ENCODE assay signal across 9 cellular contexts in genomic region chr11:119318240-119319135, GRCh38. TPM values are rescaled to one million over a fixed set of nuclear protein-coding genes. Genes with fewer than 3 reads are reported as not detected.
DNase-seq lines count a peak whose midpoint lies in the region; ATAC-seq and TF ChIP-seq lines count a peak whose summit lies in the region.
"Had no signal": no experiment of that assay in that cellular context is flagged by ENCODE, and none has a peak within 500 bp of the region (broad histone marks: within the 10 kb centered on the region; RNA-seq: fewer than 3 reads in every experiment).

No MANE protein-coding gene starts in this region.

- H3K4me3 ChIP-seq in HL-60 (replicated peaks; ENCODE audit: insufficient read depth, low read length) (no peak overlapping the region), stomach smooth muscle (ENCODE audit: low read length in 2 of 2) (peak overlapping the region; percentile 63 to 74)

- H3K27ac ChIP-seq in HL-60 (replicated peaks), result peak overlapping the region; percentile 39
- H3K27ac ChIP-seq in stomach smooth muscle (ENCODE audit: low read length), result peak overlapping the region; percentile 99

- DNase-seq in CD1c-positive myeloid dendritic cell (ENCODE audit: extremely low spot score) (peak; percentile 50), HL-60 (ENCODE audit: low read depth in 1 of 2, low spot score in 1 of 2) (peak; percentile 71 to 83), iPS-NIHi11 (ENCODE audit: low spot score) (peak; percentile 50), NCI-H2107 (lab: John Stamatoyannopoulos, UW) (no peak), NCI-H1694 (lab: John Stamatoyannopoulos, UW) (no peak), activated gamma-delta T cell (lab: John Stamatoyannopoulos, UW) (no peak)

- H3K9ac ChIP-seq in stomach smooth muscle (ENCODE audit: low read length in 2 of 2), result peak overlapping the region; percentile 93 to 96

- ATAC-seq in activated T-helper 17 cell treated with anti-CD3 and anti-CD28 coated beads, Interleukin-2, amount 50 U/mL, for 72 hours (replicated peaks), result peak; percentile 64

- no peaks in the 10 kb centered on the region for H3K27me3 Mint-ChIP-seq in activated T-helper 17 cell treated with anti-CD3 and anti-CD28 coated beads, Interleukin-2, amount 50 U/mL, for 72 hours

- H3K36me3 ChIP-seq in stomach smooth muscle (ENCODE audit: control insufficient read depth in 2 of 2, insufficient read depth in 2 of 2, low read length in 2 of 2), result peaks cover 8 to 11% of the 10 kb centered on the region in 2 donors

- peak overlapping the region; percentile 90 for H3K27ac Mint-ChIP-seq in activated T-helper 17 cell treated with anti-CD3 and anti-CD28 coated beads, Interleukin-2, amount 50 U/mL, for 72 hours
- H3K27ac Mint-ChIP-seq: stimulated activated naive CD8-positive, alpha-beta T cell treated with anti-CD3 and anti-CD28 coated beads, Interleukin-15, Interleukin-2, amounts not matched to agents 100 ng/mL and 50 ng/mL, for 24 hours had no signal

- peaks cover 81% of the 10 kb centered on the region for H3K4me1 ChIP-seq in stomach smooth muscle (ENCODE audit: control insufficient read depth, insufficient read depth, low read length)

- no peaks in the 10 kb centered on the region for H3K9me3 ChIP-seq in stomach smooth muscle (ENCODE audit: control insufficient read depth in 2 of 2, low read length in 2 of 2)

- H3K9me3 Mint-ChIP-seq in activated T-helper 17 cell treated with anti-CD3 and anti-CD28 coated beads, Interleukin-2, amount 50 U/mL, for 72 hours, result no peaks in the 10 kb centered on the region
- H3K9me3 Mint-ChIP-seq: stimulated activated naive CD8-positive, alpha-beta T cell treated with anti-CD3 and anti-CD28 coated beads, Interleukin-15, Interleukin-2, amounts not matched to agents 100 ng/mL and 50 ng/mL, for 24 hours had no signal

- H3K27me3 ChIP-seq in HL-60 (ENCODE audit: insufficient read depth, poor library complexity, severe bottlenecking) (peaks cover 38% of the 10 kb centered on the region), stomach smooth muscle (ENCODE audit: control insufficient read depth in 1 of 2, insufficient read depth in 2 of 2, low read length in 2 of 2) (peaks cover 2 to 4% of the 10 kb centered on the region in 2 donors)

- peaks cover 18% of the 10 kb centered on the region for H3K4me1 Mint-ChIP-seq in activated T-helper 17 cell treated with anti-CD3 and anti-CD28 coated beads, Interleukin-2, amount 50 U/mL, for 72 hours

- H3K36me3 Mint-ChIP-seq in activated T-helper 17 cell treated with anti-CD3 and anti-CD28 coated beads, Interleukin-2, amount 50 U/mL, for 72 hours (ENCODE audit: low read depth), result no peaks in the 10 kb centered on the region

- peak overlapping the region; percentile 74 for H3K4me3 Mint-ChIP-seq in activated T-helper 17 cell treated with anti-CD3 and anti-CD28 coated beads, Interleukin-2, amount 50 U/mL, for 72 hours
- H3K4me3 Mint-ChIP-seq: stimulated activated naive CD8-positive, alpha-beta T cell treated with anti-CD3 and anti-CD28 coated beads, Interleukin-15, Interleukin-2, amounts not matched to agents 100 ng/mL and 50 ng/mL, for 24 hours had no signal

- TF ChIP-seq CTCF in HL-60 (IDR thresholded peaks at IDR 0.05; ENCODE audit: insufficient read depth, low read length), result no peak

RNA-seq across cellular contexts. Expression of gene MCAM, which starts 1.6 kb away (rescaled TPM):
- 10 to 100 TPM in 1 of 2 donors, 1 to 10 TPM in 1; 8.2 to 31.1 TPM for total RNA-seq in activated T-helper 17 cell treated with anti-CD3 and anti-CD28 coated beads, Interleukin-2, amount 50 U/mL, for 72 hours

RNA-seq across cellular contexts. Expression of gene RNF26, which starts 15.8 kb away (rescaled TPM):
- total RNA-seq in activated T-helper 17 cell treated with anti-CD3 and anti-CD28 coated beads, Interleukin-2, amount 50 U/mL, for 72 hours, result 10 to 100 TPM; 23.7 to 32.6 TPM

RNA-seq across cellular contexts. Expression of gene C1QTNF5, which starts 22.2 kb away (rescaled TPM):
- total RNA-seq in activated T-helper 17 cell treated with anti-CD3 and anti-CD28 coated beads, Interleukin-2, amount 50 U/mL, for 72 hours, result not detected

RNA-seq across cellular contexts. Expression of gene MFRP, which starts 28.0 kb away (rescaled TPM):
- total RNA-seq in activated T-helper 17 cell treated with anti-CD3 and anti-CD28 coated beads, Interleukin-2, amount 50 U/mL, for 72 hours, result not detected

Comparison
In these comparisons a context has a peak if more than half of its experiments do, and no peak if none do; other contexts are left out.
1. DNase-seq: peak in CD1c-positive myeloid dendritic cell (single experiment), HL-60 (2 of 2) and iPS-NIHi11 (single experiment); none in NCI-H2107 (single experiment), NCI-H1694 (single experiment) and activated gamma-delta T cell (single experiment).